In genomic region chr6:107021786-107022185, GRCh38 we compare ENCODE assay signal across 1 cellular context.
TF ChIP-seq lines count a peak whose summit lies in the region.

No MANE protein-coding gene starts in this region.

TF ChIP-seq in SK-N-SH treated with all-trans-retinoic acid at 6 μM for 48 hours, 23 proteins besides CTCF, POLR2A, EP300 and RAD21 (continued from another document):
- TF ChIP-seq PATZ1 (CRISPR knock-in tag; IDR thresholded peaks at IDR 0.05; ENCODE audit: borderline replicate concordance) (no peak), TOX (CRISPR knock-in tag; IDR thresholded peaks at IDR 0.05; ENCODE audit: borderline replicate concordance) (no peak), TSHZ2 (CRISPR knock-in tag; IDR thresholded peaks at IDR 0.05) (no peak), ZNF70 (CRISPR knock-in tag; IDR thresholded peaks at IDR 0.05) (no peak), ISL1 (CRISPR knock-in tag; IDR thresholded peaks at IDR 0.05) (no peak)
